ENCODE assay signal across 20 cellular contexts in the genomic region with DNA sequence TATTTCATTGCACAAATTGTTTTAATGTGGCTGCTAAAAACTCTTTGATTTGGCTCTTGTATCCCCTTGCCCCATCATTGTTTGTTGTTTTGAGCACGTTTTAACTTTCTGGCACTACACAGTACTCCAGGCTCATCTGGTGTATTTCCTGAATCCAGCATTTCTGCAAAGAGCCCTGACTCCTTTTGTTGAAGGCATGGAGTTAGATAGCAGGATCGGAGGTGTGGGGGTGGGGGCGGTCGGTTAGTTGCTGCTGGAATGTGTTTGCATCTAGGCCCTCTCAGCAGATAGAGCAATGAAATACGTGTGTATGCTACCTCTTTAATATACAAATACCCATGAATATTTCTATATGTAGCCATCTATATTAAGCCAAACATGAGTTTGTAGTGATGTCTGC.
DNase-seq lines count a peak whose midpoint lies in the region; TF ChIP-seq lines count a peak whose summit lies in the region.
"Had no signal": no experiment of that assay in that cellular context is flagged by ENCODE, and none has a peak within 500 bp of the region (broad histone marks: within the 10 kb centered on the region; RNA-seq: fewer than 3 reads in every experiment).

No MANE protein-coding gene starts in this region.

- H4K12ac ChIP-seq in trophoblast cell (ENCODE audit: low read depth, low read length): no peak overlapping the region

- H3K4me1 Mint-ChIP-seq in nephron progenitor cell: peaks cover 38% of the 10 kb centered on the region
- H3K4me1 Mint-ChIP-seq: activated naive CD8-positive, alpha-beta T cell treated with anti-CD3 and anti-CD28 coated beads, Interleukin-2, amount 10 ng/mL, durations not matched to agents 7 days and 5 days; central memory CD8-positive, alpha-beta T cell had no signal

- H2BK5ac ChIP-seq in trophoblast cell (ENCODE audit: low read depth, low read length, poor library complexity): no peak overlapping the region

- H4K91ac ChIP-seq in trophoblast cell (ENCODE audit: low read depth, low read length): no peak overlapping the region

- no peak overlapping the region for H2AK5ac ChIP-seq in trophoblast cell (ENCODE audit: low read length)

- H3K9me3 ChIP-seq in HUES48 (ENCODE audit: control insufficient read depth, insufficient read depth, low read length) (no peaks in the 10 kb centered on the region), WERI-Rb-1 (ENCODE audit: severe bottlenecking) (peaks cover 3% of the 10 kb centered on the region), iPS-18a (ENCODE audit: control insufficient read depth, low read depth, low read length) (no peaks in the 10 kb centered on the region), trophoblast cell (ENCODE audit: insufficient read depth, low read depth, low read length) (no peaks in the 10 kb centered on the region)
- H3K9me3 ChIP-seq: Caco-2, prostate gland had no signal

- H3K36me3 ChIP-seq in HUES48 (ENCODE audit: control insufficient read depth, insufficient read depth, low read length) (no peaks in the 10 kb centered on the region), WERI-Rb-1 (no peaks in the 10 kb centered on the region), iPS-18a (ENCODE audit: control insufficient read depth, low read depth, low read length) (no peaks in the 10 kb centered on the region), trophoblast cell (ENCODE audit: control insufficient read depth in 1 of 2, insufficient read depth in 2 of 2, low read length in 2 of 2) (no peaks in the 10 kb centered on the region)
- H3K36me3 ChIP-seq: prostate gland had no signal

- no peak overlapping the region for H3K14ac ChIP-seq in trophoblast cell (ENCODE audit: low read length)

- DNase-seq in WERI-Rb-1 (peak; percentile 35), nephron progenitor cell (peak; percentile 35), NCI-H2107 treated with DMSO at 0.1 percent for 48 hours (lab: John Stamatoyannopoulos, UW; ENCODE audit: unreplicated experiment) (no peak), GM13977 (ENCODE audit: low spot score) (no peak), trophoblast cell (no peak)
- DNase-seq: activated CD8-positive, alpha-beta memory T cell treated with anti-CD3 and anti-CD28 coated beads for 24 hours; activated gamma-delta T cell; activated naive CD8-positive, alpha-beta T cell treated with anti-CD3 and anti-CD28 coated beads, Interleukin-2, amount 10 ng/mL, durations not matched to agents 7 days and 5 days; Caco-2; NCI-H1092; NCI-H187 treated with DMSO at 0.1 percent for 48 hours; nucleus accumbens; stimulated activated CD4-positive, alpha-beta T cell treated with anti-CD3 and anti-CD28 coated beads, Interleukin-15, amount 100 ng/mL, for 24 hours; stimulated activated naive CD4-positive, alpha-beta T cell had no signal

- no peaks in the 10 kb centered on the region for H3K9me3 Mint-ChIP-seq in nephron progenitor cell
- H3K9me3 Mint-ChIP-seq: activated naive CD8-positive, alpha-beta T cell treated with anti-CD3 and anti-CD28 coated beads, Interleukin-2, amount 10 ng/mL, durations not matched to agents 7 days and 5 days; central memory CD8-positive, alpha-beta T cell had no signal

- H2BK120ac ChIP-seq in trophoblast cell (ENCODE audit: insufficient read depth, low read length, poor library complexity): no peak overlapping the region

- no peak overlapping the region for H3K4me2 ChIP-seq in trophoblast cell (ENCODE audit: low read length)

- H3K27me3 ChIP-seq in HUES48 (ENCODE audit: control insufficient read depth, insufficient read depth, low read length) (no peaks in the 10 kb centered on the region), WERI-Rb-1 (ENCODE audit: insufficient read depth, low read depth, severe bottlenecking) (no peaks in the 10 kb centered on the region), iPS-18a (ENCODE audit: control insufficient read depth, insufficient read depth, low read length) (no peaks in the 10 kb centered on the region), trophoblast cell (ENCODE audit: insufficient read depth, low read length) (no peaks in the 10 kb centered on the region)

- H2AFZ ChIP-seq in trophoblast cell (ENCODE audit: insufficient read depth, low read length, poor library complexity): no peak overlapping the region

- H3K79me1 ChIP-seq in trophoblast cell (ENCODE audit: low read length): peaks cover 5% of the 10 kb centered on the region

- H3K27ac ChIP-seq in HUES48 (ENCODE audit: low read depth, low read length): peak overlapping the region; percentile 41
- H3K27ac ChIP-seq in WERI-Rb-1: no peak overlapping the region
- no peak overlapping the region for H3K27ac ChIP-seq in iPS-18a (ENCODE audit: low read length)
- no peak overlapping the region for H3K27ac ChIP-seq in trophoblast cell (ENCODE audit: low read depth, low read length)
- H3K27ac ChIP-seq: C4-2B, epithelial cell of prostate, prostate gland had no signal

- TF ChIP-seq CTCF in WERI-Rb-1 (IDR thresholded peaks at IDR 0.05; ENCODE audit: low read depth, low read length): no peak
- TF ChIP-seq CTCF in nephron progenitor cell (IDR thresholded peaks at IDR 0.05): no peak
- TF ChIP-seq CTCF in GM13977 (IDR thresholded peaks at IDR 0.05; ENCODE audit: extremely low read depth, insufficient read depth, missing control alignments): no peak

- H3K9ac ChIP-seq in HUES48 (ENCODE audit: low read depth, low read length): no peak overlapping the region
- H3K9ac ChIP-seq in iPS-18a (ENCODE audit: low read length): peak overlapping the region; percentile 35
- no peak overlapping the region for H3K9ac ChIP-seq in trophoblast cell (ENCODE audit: low read length)

- no peak overlapping the region for H3K23ac ChIP-seq in trophoblast cell (ENCODE audit: low read length)

- H3K36me3 Mint-ChIP-seq in nephron progenitor cell (ENCODE audit: low read depth): no peaks in the 10 kb centered on the region
- H3K36me3 Mint-ChIP-seq: activated naive CD8-positive, alpha-beta T cell treated with anti-CD3 and anti-CD28 coated beads, Interleukin-2, amount 10 ng/mL, durations not matched to agents 7 days and 5 days had no signal

- H3K79me2 ChIP-seq in trophoblast cell (ENCODE audit: control insufficient read depth, insufficient read depth, low read length, poor library complexity): no peaks in the 10 kb centered on the region

- no CpG with 5 or more reads among the region's 5 CpGs for WGBS in trophoblast cell (ENCODE audit: extremely low coverage, insufficient coverage, insufficient read length)

- H2BK12ac ChIP-seq in trophoblast cell (ENCODE audit: low read length): no peak overlapping the region

- H3K27ac Mint-ChIP-seq in nephron progenitor cell: no peak overlapping the region
- H3K27ac Mint-ChIP-seq: activated naive CD8-positive, alpha-beta T cell treated with anti-CD3 and anti-CD28 coated beads, Interleukin-2, amount 10 ng/mL, durations not matched to agents 7 days and 5 days had no signal

- H3K27me3 Mint-ChIP-seq in nephron progenitor cell (ENCODE audit: low read depth, poor library complexity): peaks cover 3% of the 10 kb centered on the region

- H3K4me3 Mint-ChIP-seq in nephron progenitor cell: no peak overlapping the region
- H3K4me3 Mint-ChIP-seq: activated naive CD8-positive, alpha-beta T cell treated with anti-CD3 and anti-CD28 coated beads, Interleukin-2, amount 10 ng/mL, durations not matched to agents 7 days and 5 days; central memory CD8-positive, alpha-beta T cell had no signal

- H3K4me3 ChIP-seq in HUES48 (ENCODE audit: low read depth, low read length): 0 out of 2 replicates have a peak overlapping the region, but pooled peaks have one; percentile 14
- H3K4me3 ChIP-seq in WERI-Rb-1 (ENCODE audit: low read depth, low read length): no peak overlapping the region
- no peak overlapping the region for H3K4me3 ChIP-seq in iPS-18a (ENCODE audit: low read length)
- H3K4me3 ChIP-seq in trophoblast cell (ENCODE audit: low read depth, low read length): no peak overlapping the region
- H3K4me3 ChIP-seq: prostate gland had no signal

- in situ Hi-C loops in GM13977 (cut with MboI; ENCODE audit: low pct_unique_long_range_greater_than_20kb, low sequenced_read_pairs, unreplicated experiment): no loop called here

- no peak overlapping the region for H4K8ac ChIP-seq in trophoblast cell (ENCODE audit: low read depth, low read length)

- H3K4me1 ChIP-seq in HUES48 (ENCODE audit: control insufficient read depth, insufficient read depth, low read length) (peaks cover 57% of the 10 kb centered on the region), iPS-18a (ENCODE audit: control insufficient read depth, low read depth, low read length) (peaks cover 47% of the 10 kb centered on the region), trophoblast cell (ENCODE audit: control insufficient read depth in 1 of 2, insufficient read depth in 2 of 2, low read length in 2 of 2) (peaks cover 5 to 8% of the 10 kb centered on the region in 2 experiments)
- H3K4me1 ChIP-seq: Caco-2, prostate gland had no signal

- no peak overlapping the region for H3K4ac ChIP-seq in trophoblast cell (ENCODE audit: low read depth, low read length)

- H3K18ac ChIP-seq in trophoblast cell (ENCODE audit: low read length): no peak overlapping the region

Comparison
In these comparisons a context has a peak if more than half of its experiments do, and no peak if none do; other contexts are left out.
1. DNase-seq: peak in WERI-Rb-1 (single experiment) and nephron progenitor cell (single experiment); none in NCI-H2107 treated with DMSO at 0.1 percent for 48 hours (single experiment), GM13977 (single experiment) and trophoblast cell (0 of 2).